ENCODE assay signal across 24 cellular contexts in genomic region chr22:29757096-29757495, GRCh38. TPM values are rescaled to one million over a fixed set of nuclear protein-coding genes. Genes with fewer than 3 reads are reported as not detected.
A peak's percentile ranks its signal among the peaks of the same experiment; 100 is the strongest.
DNase-seq lines count a peak whose midpoint lies in the region; ATAC-seq, FAIRE-seq and TF ChIP-seq lines count a peak whose summit lies in the region.
"Had no signal": no experiment of that assay in that cellular context is flagged by ENCODE, and none has a peak within 500 bp of the region (broad histone marks: within the 10 kb centered on the region; RNA-seq: fewer than 3 reads in every experiment).

No MANE protein-coding gene starts in this region.

- no peak for TF ChIP-seq CTCF in K562 (IDR thresholded peaks at IDR 0.05 in 2 of 3, conservative IDR thresholded peaks at IDR 0.05 in 1 of 3; ENCODE audit: insufficient read depth in 2 of 3, low read depth in 1 of 3, low read length in 3 of 3)
- no peak for TF ChIP-seq CTCF in lower lobe of right lung (IDR thresholded peaks at IDR 0.05)
- TF ChIP-seq CTCF in glutamatergic neuron (IDR thresholded peaks at IDR 0.05; ENCODE audit: partially characterized antibody, unreplicated experiment) = no peak
- TF ChIP-seq CTCF in neural progenitor cell (IDR thresholded peaks at IDR 0.05) = no peak

- no peak for DNase-seq in K562 (ENCODE audit: extremely low read depth in 1 of 4, low spot score in 3 of 4)
- no peak for DNase-seq in left lobe of liver (ENCODE audit: low spot score)
- DNase-seq in lower lobe of right lung = no peak
- DNase-seq in glutamatergic neuron = no peak
- DNase-seq in neural progenitor cell (ENCODE audit: low spot score) = no peak
- DNase-seq: 8988T; ACHN; AML-193; BE2C; Caco-2; CD4-positive, CD25-positive, alpha-beta regulatory T cell; CD8-positive, alpha-beta T cell; DMS153; DND-41; H9 had no signal

- H3K4me1 ChIP-seq in BLaER1 treated with 17β-estradiol and CSF1 and Interleukin-3, amounts not matched to agents 10 nM and 100 nM = peaks cover 34 to 94% (median 83%) of the 10 kb centered on the region in 10 experiments
- H3K4me1 ChIP-seq in K562 (replicated peaks in 1 of 2; ENCODE audit: control insufficient read depth in 2 of 2, insufficient read depth in 2 of 2, low read length in 2 of 2) = no peaks in the 10 kb centered on the region; a peak in 1 of 5 replicates
- H3K4me1 ChIP-seq in lower lobe of right lung = no peaks in the 10 kb centered on the region
- H3K4me1 ChIP-seq in neural progenitor cell = peaks cover 12% of the 10 kb centered on the region
- H3K4me1 ChIP-seq: BE2C, Caco-2 had no signal

- H3K36me3 ChIP-seq in BLaER1 treated with 17β-estradiol and CSF1 and Interleukin-3, amounts not matched to agents 10 nM and 100 nM = peaks cover 0 to 15% (median 0%) of the 10 kb centered on the region in 11 experiments; a peak in 5 of 22 replicates
- H3K36me3 ChIP-seq in K562 (ENCODE audit: control insufficient read depth, insufficient read depth, low read length) = no peaks in the 10 kb centered on the region
- peaks cover 8% of the 10 kb centered on the region for H3K36me3 ChIP-seq in lower lobe of right lung
- no peaks in the 10 kb centered on the region for H3K36me3 ChIP-seq in neural progenitor cell
- H3K36me3 ChIP-seq: BE2C had no signal

- no peak for TF ChIP-seq RAD21 in K562 (CRISPR knock-in tag; conservative IDR thresholded peaks at IDR 0.05 in 1 of 2, IDR thresholded peaks at IDR 0.05 in 1 of 2)

- H3K9me3 ChIP-seq in BLaER1 treated with 17β-estradiol and CSF1 and Interleukin-3, amounts not matched to agents 10 nM and 100 nM (replicated peaks in 1 of 11) = no peaks in the 10 kb centered on the region
- H3K9me3 ChIP-seq in K562 (replicated peaks; ENCODE audit: control insufficient read depth, insufficient read depth, low read depth, low read length) (no peaks in the 10 kb centered on the region), lower lobe of right lung (no peaks in the 10 kb centered on the region), neural progenitor cell (ENCODE audit: low read depth) (no peaks in the 10 kb centered on the region)
- H3K9me3 ChIP-seq: A549, BE2C, Caco-2 had no signal

- no peak overlapping the region for H3K4me3 ChIP-seq in BLaER1 treated with 17β-estradiol and CSF1 and Interleukin-3, amounts not matched to agents 10 nM and 100 nM
- H3K4me3 ChIP-seq in K562 = no peak overlapping the region
- H3K4me3 ChIP-seq in lower lobe of right lung = no peak overlapping the region
- H3K4me3 ChIP-seq in neural progenitor cell = no peak overlapping the region
- H3K4me3 ChIP-seq: A549, GM23338 had no signal

- H3K27ac Mint-ChIP-seq in glutamatergic neuron (ENCODE audit: unreplicated experiment) (no peak overlapping the region), neural progenitor cell (no peak overlapping the region)
- H3K27ac Mint-ChIP-seq: CD4-positive, CD25-positive, alpha-beta regulatory T cell; CD8-positive, alpha-beta T cell; GM23338; H9 had no signal

- no peaks in the 10 kb centered on the region for H3K79me2 ChIP-seq in K562 (ENCODE audit: control insufficient read depth, insufficient read depth, low read length)
- no peaks in the 10 kb centered on the region for H3K79me2 ChIP-seq in neural progenitor cell (ENCODE audit: low read depth)

- POLR2A ChIA-PET in K562 (lab: Yijun Ruan, JAX) = interaction anchor here (0.8 to 0.9 kb wide), 2 partner anchors 9 to 19 kb away, joined by 4 read pairs; no protein-coding TSS in a partner anchor

- H3K27me3 Mint-ChIP-seq in glutamatergic neuron (ENCODE audit: unreplicated experiment) (peaks cover 4% of the 10 kb centered on the region), neural progenitor cell (ENCODE audit: insufficient read depth, low read depth) (peaks cover 11% of the 10 kb centered on the region)
- H3K27me3 Mint-ChIP-seq: CD4-positive, CD25-positive, alpha-beta regulatory T cell had no signal

- 73% methylated on average over 1 of the region's 3 CpGs for WGBS in K562 (ENCODE audit: insufficient coverage, low coverage, missing lambda C conversion rate)

- in situ Hi-C loops in K562 (cut with MboI) = no loop called here

- H3K9me3 Mint-ChIP-seq in glutamatergic neuron (ENCODE audit: unreplicated experiment) = no peaks in the 10 kb centered on the region
- H3K9me3 Mint-ChIP-seq in neural progenitor cell = no peaks in the 10 kb centered on the region
- H3K9me3 Mint-ChIP-seq: CD4-positive, CD25-positive, alpha-beta regulatory T cell; CD8-positive, alpha-beta T cell; GM23338; H9 had no signal

- FAIRE-seq in K562 (lab: Jason Lieb, UNC) = no peak
- FAIRE-seq: A549, G401.6, GM12892, GM19239 had no signal

- TF ChIP-seq POLR2A in K562 (conservative IDR thresholded peaks at IDR 0.05) = no peak

- H2AFZ ChIP-seq in K562 (ENCODE audit: low read depth, low read length) (no peak overlapping the region), neural progenitor cell (replicated peaks) (no peak overlapping the region)
- H2AFZ ChIP-seq: GM23338 had no signal

- no peak for TF ChIP-seq EP300 in K562 (IDR thresholded peaks at IDR 0.05; ENCODE audit: low read length)

- CTCF ChIA-PET in K562 (lab: Yijun Ruan, JAX; ENCODE audit: low intra/inter-chr PET ratio) = no interaction called here

- H3K9me1 ChIP-seq in K562 (ENCODE audit: control insufficient read depth, insufficient read depth, low read length) = no peaks in the 10 kb centered on the region

- H3K4me1 Mint-ChIP-seq in glutamatergic neuron (ENCODE audit: low read depth, unreplicated experiment) (peaks cover 6% of the 10 kb centered on the region), neural progenitor cell (peaks cover 22% of the 10 kb centered on the region)
- H3K4me1 Mint-ChIP-seq: GM23338 had no signal

- no peaks in the 10 kb centered on the region for H3K27me3 ChIP-seq in BLaER1 treated with 17β-estradiol and CSF1 and Interleukin-3, amounts not matched to agents 10 nM and 100 nM
- H3K27me3 ChIP-seq in K562 (ENCODE audit: control insufficient read depth in 2 of 2, insufficient read depth in 2 of 2, low read length in 2 of 2) (no peaks in the 10 kb centered on the region), lower lobe of right lung (ENCODE audit: low read depth) (no peaks in the 10 kb centered on the region), neural progenitor cell (no peaks in the 10 kb centered on the region)
- H3K27me3 ChIP-seq: BE2C had no signal

- intact Hi-C loops in K562 (cut with micrococcal nuclease) = no loop called here
- intact Hi-C loops in lower lobe of right lung (cut with DNase I) = no loop called here

- ATAC-seq in K562 (no peak), left lobe of liver (peak; percentile 6), lower lobe of right lung (no peak), GM18520 (IDR thresholded peaks at IDR 0.05; ENCODE audit: unreplicated experiment) (no peak)
- ATAC-seq: A549; CD8-positive, alpha-beta T cell; HCT116 had no signal

- no peak overlapping the region for H3K4me3 Mint-ChIP-seq in glutamatergic neuron (ENCODE audit: unreplicated experiment)
- no peak overlapping the region for H3K4me3 Mint-ChIP-seq in neural progenitor cell
- H3K4me3 Mint-ChIP-seq: CD4-positive, CD25-positive, alpha-beta regulatory T cell; CD8-positive, alpha-beta T cell; GM23338; H9 had no signal

- BruUV-seq in K562 (replicated peaks; lab: Mats Ljungman, UMichigan) = no TSS peak

- peak overlapping the region in 5 of 11 experiments; percentile 3 to 82 (median 77); a peak in 6 of 22 replicates for H3K9ac ChIP-seq in BLaER1 treated with 17β-estradiol and CSF1 and Interleukin-3, amounts not matched to agents 10 nM and 100 nM
- H3K9ac ChIP-seq in K562 (ENCODE audit: insufficient read depth in 1 of 2, low read depth in 2 of 2, low read length in 2 of 2) (no peak overlapping the region), neural progenitor cell (no peak overlapping the region)

- H3F3A ChIP-seq in neural progenitor cell (ENCODE audit: low read depth) = peaks cover 10% of the 10 kb centered on the region

- peaks cover 0 to 35% (median 0%) of the 10 kb centered on the region in 11 experiments; a peak in 2 of 22 replicates for H4K20me1 ChIP-seq in BLaER1 treated with 17β-estradiol and CSF1 and Interleukin-3, amounts not matched to agents 10 nM and 100 nM
- H4K20me1 ChIP-seq in K562 (replicated peaks; ENCODE audit: control insufficient read depth, insufficient read depth, low read length) = no peaks in the 10 kb centered on the region
- H4K20me1 ChIP-seq in neural progenitor cell (ENCODE audit: low read depth) = peaks cover 16% of the 10 kb centered on the region

- H3K36me3 Mint-ChIP-seq in glutamatergic neuron (ENCODE audit: unreplicated experiment) = no peaks in the 10 kb centered on the region
- H3K36me3 Mint-ChIP-seq in neural progenitor cell = no peaks in the 10 kb centered on the region

- H3K4me2 ChIP-seq in BLaER1 treated with 17β-estradiol and CSF1 and Interleukin-3, amounts not matched to agents 10 nM and 100 nM = peak overlapping the region in 9 of 11 experiments; percentile 58 to 91 (median 82); a peak in 18 of 22 replicates
- no peak overlapping the region for H3K4me2 ChIP-seq in K562 (ENCODE audit: insufficient read depth, low read length)
- H3K4me2 ChIP-seq in neural progenitor cell = no peak overlapping the region
- H3K4me2 ChIP-seq: A549, GM23338 had no signal

- peak overlapping the region in 6 of 11 experiments; percentile 80 to 91 (median 85); a peak in 11 of 22 replicates for H3K27ac ChIP-seq in BLaER1 treated with 17β-estradiol and CSF1 and Interleukin-3, amounts not matched to agents 10 nM and 100 nM
- no peak overlapping the region for H3K27ac ChIP-seq in K562 (ENCODE audit: extremely low read depth, low read depth, low read length)
- H3K27ac ChIP-seq in lower lobe of right lung = no peak overlapping the region
- no peak overlapping the region for H3K27ac ChIP-seq in neural progenitor cell
- H3K27ac ChIP-seq: A549, C4-2B had no signal

RNA-seq across cellular contexts. Expression of gene ZMAT5, which starts 9.7 kb away (rescaled TPM):
- total RNA-seq in K562 (2011; cell fraction: chromatin; rRNA removed; ENCODE audit: low replicate concordance) = 3.0 and 5.9 TPM in 2 replicates
- 4.9 and 6.5 TPM in 2 replicates for total RNA-seq in K562 (2011; cell fraction: nucleolus; rRNA removed)
- 5.4 and 7.4 TPM in 2 replicates for total RNA-seq in K562 (2011; cell fraction: nucleoplasm; rRNA removed)
- 16.8 and 18.4 TPM in 2 replicates for total RNA-seq in K562 (2014; rRNA removed)
- 4.9 and 5.8 TPM in 2 replicates for total RNA-seq in K562 (2014; rRNA removed; fragmentation: Illumina TruSeq; extraction: Trizol)
- total RNA-seq in K562 (2015; rRNA removed; fragmentation: Illumina TruSeq; extraction: Trizol) = 11.2 and 11.9 TPM in 2 replicates
- total RNA-seq in K562 (2021) = 15.2 and 18.2 TPM in 2 replicates
- polyA plus RNA-seq in K562 (2011; rRNA removed) = 11.9 and 15.5 TPM in 2 replicates
- polyA plus RNA-seq in K562 (2011; cell fraction: cytosol; rRNA removed) = 19.7 and 37.7 TPM in 2 replicates
- polyA plus RNA-seq in K562 (2011; cell fraction: nucleus; rRNA removed) = 6.1 and 7.3 TPM in 2 replicates
- polyA plus RNA-seq in K562 (2012) = 14.4 and 25.5 TPM in 2 replicates
- polyA plus RNA-seq in K562 (2014; fragmentation: Illumina TruSeq; extraction: Trizol) = 15.3 and 19.2 TPM in 2 replicates
- 10 to 100 TPM in 1 of 2 experiments, 1 to 10 TPM in 1; 2.0 to 10.2 TPM for polyA plus RNA-seq in K562 (2014; fragmentation: Nextera tagmentation; extraction: Ambion mirVana)
- 20.3 and 25.2 TPM in 2 replicates for polyA plus RNA-seq in K562 (2014; rRNA removed)
- 2.2 and 4.1 TPM in 2 replicates for polyA minus RNA-seq in K562 (2011; rRNA and poly(A)+ RNA removed)
- polyA minus RNA-seq in K562 (2011; cell fraction: cytosol; rRNA and poly(A)+ RNA removed) = 1.4 and 4.5 TPM in 2 replicates
- 1.3 and 2.7 TPM in 2 replicates for polyA minus RNA-seq in K562 (2011; cell fraction: nucleus; rRNA and poly(A)+ RNA removed)
- 11.1 TPM for total RNA-seq in left lobe of liver
- 18.3 TPM for total RNA-seq in lower lobe of right lung
- 16.9 TPM for total RNA-seq in glutamatergic neuron (ENCODE audit: unreplicated experiment)
- total RNA-seq in neural progenitor cell (ENCODE audit: low replicate concordance) = 20.8 and 26.7 TPM in 2 replicates

RNA-seq across cellular contexts. Expression of gene UQCR10, which starts 10.1 kb away (rescaled TPM):
- total RNA-seq in K562 (2011; cell fraction: chromatin; rRNA removed; ENCODE audit: low replicate concordance) = 12.0 and 23.9 TPM in 2 replicates
- 50.0 and 78.2 TPM in 2 replicates for total RNA-seq in K562 (2011; cell fraction: nucleolus; rRNA removed)
- total RNA-seq in K562 (2011; cell fraction: nucleoplasm; rRNA removed) = 41.6 and 44.7 TPM in 2 replicates
- total RNA-seq in K562 (2014; rRNA removed) (163 and 185 TPM in 2 replicates), K562 (2014; rRNA removed; fragmentation: Illumina TruSeq; extraction: Trizol) (90.3 and 128 TPM in 2 replicates), K562 (2015; rRNA removed; fragmentation: Illumina TruSeq; extraction: Trizol) (232 and 248 TPM in 2 replicates), K562 (2021) (149 and 161 TPM in 2 replicates), left lobe of liver (65.5 TPM), lower lobe of right lung (80.3 TPM), glutamatergic neuron (ENCODE audit: unreplicated experiment) (77.7 TPM), neural progenitor cell (ENCODE audit: low replicate concordance) (48.7 and 57.5 TPM in 2 replicates)
- polyA plus RNA-seq in K562 (2011; rRNA removed) (149 and 226 TPM in 2 replicates), K562 (2014; fragmentation: Illumina TruSeq; extraction: Trizol) (203 and 231 TPM in 2 replicates), K562 (2014; fragmentation: Nextera tagmentation; extraction: Ambion mirVana) (100 to 1,000 TPM; 785 to 903 TPM), K562 (2014; rRNA removed) (136 and 159 TPM in 2 replicates)
- 237 and 307 TPM in 2 replicates for polyA plus RNA-seq in K562 (2011; cell fraction: cytosol; rRNA removed)
- 98.1 and 122 TPM in 2 replicates for polyA plus RNA-seq in K562 (2011; cell fraction: nucleus; rRNA removed)
- polyA plus RNA-seq in K562 (2012) = 117 and 225 TPM in 2 replicates
- polyA minus RNA-seq in K562 (2011; rRNA and poly(A)+ RNA removed) = 52.0 and 72.4 TPM in 2 replicates
- 67.5 and 71.5 TPM in 2 replicates for polyA minus RNA-seq in K562 (2011; cell fraction: cytosol; rRNA and poly(A)+ RNA removed)
- 26.8 and 64.8 TPM in 2 replicates for polyA minus RNA-seq in K562 (2011; cell fraction: nucleus; rRNA and poly(A)+ RNA removed)

RNA-seq across cellular contexts. Expression of gene CABP7, which starts 37.3 kb away (rescaled TPM):
- total RNA-seq in K562 (2011; cell fraction: chromatin; rRNA removed; ENCODE audit: low replicate concordance) = not detected in 2 replicates
- total RNA-seq in K562 (2011; cell fraction: nucleolus; rRNA removed) = not detected in 2 replicates
- total RNA-seq in K562 (2011; cell fraction: nucleoplasm; rRNA removed) = not detected in 2 replicates
- total RNA-seq in K562 (2014; rRNA removed) (not detected in 2 replicates), K562 (2014; rRNA removed; fragmentation: Illumina TruSeq; extraction: Trizol) (not detected in 2 replicates), K562 (2015; rRNA removed; fragmentation: Illumina TruSeq; extraction: Trizol) (not detected in 2 replicates), K562 (2021) (not detected in 2 replicates), left lobe of liver (not detected), lower lobe of right lung (not detected), glutamatergic neuron (ENCODE audit: unreplicated experiment) (14.6 TPM), neural progenitor cell (ENCODE audit: low replicate concordance) (0.09 TPM in 1 of 2 replicates, not detected in the other)
- polyA plus RNA-seq in K562 (2011; rRNA removed) (not detected in 2 replicates), K562 (2014; fragmentation: Illumina TruSeq; extraction: Trizol) (not detected in 2 replicates), K562 (2014; fragmentation: Nextera tagmentation; extraction: Ambion mirVana) (not detected), K562 (2014; rRNA removed) (not detected in 2 replicates)
- polyA plus RNA-seq in K562 (2011; cell fraction: cytosol; rRNA removed) = 0.01 TPM in 1 of 2 replicates, not detected in the other
- 0.06 TPM in 1 of 2 replicates, not detected in the other for polyA plus RNA-seq in K562 (2011; cell fraction: nucleus; rRNA removed)
- polyA plus RNA-seq in K562 (2012) = 0.05 TPM in 1 of 2 replicates, not detected in the other
- polyA minus RNA-seq in K562 (2011; rRNA and poly(A)+ RNA removed) = not detected in 2 replicates
- not detected in 2 replicates for polyA minus RNA-seq in K562 (2011; cell fraction: cytosol; rRNA and poly(A)+ RNA removed)
- not detected in 2 replicates for polyA minus RNA-seq in K562 (2011; cell fraction: nucleus; rRNA and poly(A)+ RNA removed)
- total RNA-seq: Caco-2 had no signal

Comparison
In these comparisons a context has a peak if more than half of its experiments do, and no peak if none do; other contexts are left out.
1. H3K27ac ChIP-seq: peak in BLaER1 treated with 17β-estradiol and CSF1 and Interleukin-3, amounts not matched to agents 10 nM and 100 nM (6 of 11); none in K562 (single experiment), lower lobe of right lung (single experiment) and neural progenitor cell (single experiment).
2. H3K4me2 ChIP-seq: peak in BLaER1 treated with 17β-estradiol and CSF1 and Interleukin-3, amounts not matched to agents 10 nM and 100 nM (9 of 11); none in K562 (single experiment) and neural progenitor cell (single experiment).
3. RNA of gene CABP7, which starts 37.3 kb away (total RNA-seq): 14.6 TPM in glutamatergic neuron (single experiment); not detected in K562, not detected in left lobe of liver (single experiment), not detected in lower lobe of right lung (single experiment) and 0.09 TPM in neural progenitor cell; every median in the first group is over 10 times any median in the second.